ENCODE assay signal across 8 cellular contexts in genomic region chr19:55643733-55644116, GRCh38. TPM values are rescaled to one million over a fixed set of nuclear protein-coding genes. Genes with fewer than 3 reads are reported as not detected.
DNase-seq lines count a peak whose midpoint lies in the region; ATAC-seq and TF ChIP-seq lines count a peak whose summit lies in the region.

No MANE protein-coding gene starts in this region.

- DNase-seq in NCI-H2227 (lab: John Stamatoyannopoulos, UW; ENCODE audit: unreplicated experiment) (peak; percentile 74), dorsolateral prefrontal cortex (no peak), natural killer cell (no peak), NCI-H748 (lab: John Stamatoyannopoulos, UW; ENCODE audit: unreplicated experiment) (no peak), superior temporal gyrus (ENCODE audit: extremely low spot score) (no peak)

- H3K4me3 Mint-ChIP-seq in natural killer cell, result peak overlapping the region; percentile 96

- no peak for ATAC-seq in natural killer cell
- no peak for ATAC-seq in GM21825 (IDR thresholded peaks at IDR 0.05; ENCODE audit: unreplicated experiment)
- ATAC-seq in HG03139 (IDR thresholded peaks at IDR 0.05; ENCODE audit: unreplicated experiment), result no peak

- peak overlapping the region; percentile 35 to 92 (median 86); a peak in 20 of 22 replicates for H3K27ac ChIP-seq in BLaER1 treated with 17β-estradiol and CSF1 and Interleukin-3, amounts not matched to agents 10 nM and 100 nM
- H3K27ac ChIP-seq in dorsolateral prefrontal cortex, result peak overlapping the region in 58 of 59 donors; percentile 31 to 94 (median 86)

- peak overlapping the region; percentile 83 to 97 (median 89) for H3K9ac ChIP-seq in BLaER1 treated with 17β-estradiol and CSF1 and Interleukin-3, amounts not matched to agents 10 nM and 100 nM

- no peaks in the 10 kb centered on the region for H3K9me3 Mint-ChIP-seq in natural killer cell

- TF ChIP-seq CTCF in dorsolateral prefrontal cortex (IDR thresholded peaks at IDR 0.05 in 54 of 56, conservative IDR thresholded peaks at IDR 0.05 in 2 of 56; ENCODE audit: low read depth in 1 of 56, partially characterized antibody in 56 of 56), result peak in 2 of 56 donors; percentile 4 to 5
- no peak for TF ChIP-seq CTCF in natural killer cell (IDR thresholded peaks at IDR 0.05)

- no peaks in the 10 kb centered on the region for H3K27me3 Mint-ChIP-seq in natural killer cell (ENCODE audit: low read depth in 2 of 2)

- H3K4me1 ChIP-seq in BLaER1 treated with 17β-estradiol and CSF1 and Interleukin-3, amounts not matched to agents 10 nM and 100 nM, result peaks cover 62 to 74% (median 70%) of the 10 kb centered on the region in 10 experiments

- H3K4me1 Mint-ChIP-seq in natural killer cell, result peaks cover 33 to 54% of the 10 kb centered on the region in 2 donors

- peaks cover 15 to 30% (median 22%) of the 10 kb centered on the region in 11 experiments for H3K36me3 ChIP-seq in BLaER1 treated with 17β-estradiol and CSF1 and Interleukin-3, amounts not matched to agents 10 nM and 100 nM

- no peaks in the 10 kb centered on the region for H3K9me3 ChIP-seq in BLaER1 treated with 17β-estradiol and CSF1 and Interleukin-3, amounts not matched to agents 10 nM and 100 nM (replicated peaks in 1 of 11)

- peak overlapping the region; percentile 78 to 91 (median 87) for H3K4me3 ChIP-seq in BLaER1 treated with 17β-estradiol and CSF1 and Interleukin-3, amounts not matched to agents 10 nM and 100 nM
- H3K4me3 ChIP-seq in dorsolateral prefrontal cortex, result peak overlapping the region; percentile 46 to 91 (median 77)

- no peaks in the 10 kb centered on the region for H3K36me3 Mint-ChIP-seq in natural killer cell

- H4K20me1 ChIP-seq in BLaER1 treated with 17β-estradiol and CSF1 and Interleukin-3, amounts not matched to agents 10 nM and 100 nM, result peaks cover 0 to 46% (median 23%) of the 10 kb centered on the region in 11 experiments; a peak in 16 of 22 replicates

- intact Hi-C loops in dorsolateral prefrontal cortex (cut with DNase I) (no loop called here), natural killer cell (cut with micrococcal nuclease) (loop anchor here (2.0 to 5.0 kb wide), 2 partner anchors 36 to 63 kb away; partner anchors contain the start of genes ZNF579 and ZNF865)

- no peaks in the 10 kb centered on the region for H3K27me3 ChIP-seq in BLaER1 treated with 17β-estradiol and CSF1 and Interleukin-3, amounts not matched to agents 10 nM and 100 nM
- no peaks in the 10 kb centered on the region for H3K27me3 ChIP-seq in dorsolateral prefrontal cortex

- peak overlapping the region; percentile 95 to 100 (median 99) for H3K4me2 ChIP-seq in BLaER1 treated with 17β-estradiol and CSF1 and Interleukin-3, amounts not matched to agents 10 nM and 100 nM

- H3K27ac Mint-ChIP-seq in natural killer cell, result peak overlapping the region; percentile 80 to 96

RNA-seq across cellular contexts. Expression of gene ZNF581, which starts 0.3 kb away (rescaled TPM):
- total RNA-seq in dorsolateral prefrontal cortex (10 to 100 TPM in 48 of 120 experiments, 1 to 10 TPM in 72; 5.2 to 15.2 (median 9.6) TPM), natural killer cell (10 to 100 TPM; 15.4 to 21.9 (median 19.0) TPM)

RNA-seq across cellular contexts. Expression of gene ZNF580, which starts 2.9 kb away (rescaled TPM):
- total RNA-seq in dorsolateral prefrontal cortex, result 10 to 100 TPM; 28.3 to 56.4 (median 40.1) TPM
- 10 to 100 TPM; 38.0 to 46.0 (median 40.0) TPM for total RNA-seq in natural killer cell

RNA-seq across cellular contexts. Expression of gene CCDC106, which starts 4.3 kb away (rescaled TPM):
- total RNA-seq in dorsolateral prefrontal cortex (10 to 100 TPM; 20.1 to 58.1 (median 36.1) TPM), natural killer cell (1 to 10 TPM; 2.0 to 3.2 (median 3.2) TPM)

RNA-seq across cellular contexts. Expression of gene U2AF2, which starts 11.1 kb away (rescaled TPM):
- total RNA-seq in dorsolateral prefrontal cortex, result 100 to 1,000 TPM in 114 of 120 experiments, 10 to 100 TPM in 6; 93.5 to 161 (median 125) TPM
- total RNA-seq in natural killer cell, result 100 to 1,000 TPM; 304 to 322 (median 321) TPM

RNA-seq across cellular contexts. Expression of gene ZNF784, which starts 19.4 kb away (rescaled TPM):
- total RNA-seq in dorsolateral prefrontal cortex, result 1 to 10 TPM; 2.2 to 7.7 (median 4.4) TPM
- 1 to 10 TPM; 6.4 to 7.9 (median 7.1) TPM for total RNA-seq in natural killer cell

Comparison
In these comparisons a context has a peak if more than half of its experiments do, and no peak if none do; other contexts are left out.
1. RNA of gene CCDC106, which starts 4.3 kb away (total RNA-seq): 20.1 to 58.1 TPM in dorsolateral prefrontal cortex; 2.0 to 3.2 TPM in natural killer cell; every median in the first group is over 4 times any median in the second.